ENCODE assay signal across 32 cellular contexts in the genomic region with DNA sequence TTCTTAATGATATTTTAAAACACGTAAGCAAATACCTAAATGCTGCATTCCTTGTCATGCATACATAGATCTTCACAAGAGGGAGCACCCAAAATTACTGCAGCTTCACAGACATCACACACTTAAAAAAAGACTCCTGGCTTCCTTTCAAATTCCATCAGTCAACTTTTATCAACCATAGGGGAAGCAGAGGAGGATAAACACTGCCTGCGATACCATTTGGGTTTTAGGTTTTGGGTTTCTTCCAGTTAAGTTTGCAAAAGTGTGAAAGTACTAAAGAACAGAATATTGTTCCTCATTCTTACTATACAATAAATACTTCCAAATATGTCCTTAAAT.
A peak's percentile ranks its signal among the peaks of the same experiment; 100 is the strongest.
DNase-seq lines count a peak whose midpoint lies in the region; ATAC-seq, FAIRE-seq and TF ChIP-seq lines count a peak whose summit lies in the region.
"Had no signal": no experiment of that assay in that cellular context is flagged by ENCODE, and none has a peak within 500 bp of the region (broad histone marks: within the 10 kb centered on the region; RNA-seq: fewer than 3 reads in every experiment).

No MANE protein-coding gene starts in this region.

- CTCF ChIA-PET in GM10248 (lab: Yijun Ruan, JAX) = interaction anchor here (1.1 to 2.4 kb wide), 7 partner anchors 9 to 124 kb away, joined by 3 to 8 read pairs (median 4); no protein-coding TSS in a partner anchor

- H3K27ac ChIP-seq in left ventricle myocardium inferior (replicated peaks) (peak overlapping the region; percentile 57), right cardiac atrium (ENCODE audit: low read length) (no peak overlapping the region), astrocyte (ENCODE audit: low read depth, low read length) (no peak overlapping the region), iPS-18a (ENCODE audit: low read length) (peak overlapping the region; percentile 75), thoracic aorta (peak overlapping the region in 1 of 2 donors; percentile 39)
- H3K27ac ChIP-seq: esophagus muscularis mucosa, KMS-11, psoas muscle, VCaP had no signal

- H3K4me2 ChIP-seq in astrocyte (ENCODE audit: low read length) = no peak overlapping the region
- H3K4me2 ChIP-seq: hepatocyte, KMS-11 had no signal

- H3K9me3 Mint-ChIP-seq in astrocyte (ENCODE audit: unreplicated experiment) = peaks cover 2% of the 10 kb centered on the region
- H3K9me3 Mint-ChIP-seq: activated naive CD8-positive, alpha-beta T cell treated with anti-CD3 and anti-CD28 coated beads for 36 hours; CD8-positive, alpha-beta T cell had no signal

- 31% methylated on average over 2 of the region's 2 CpGs for WGBS in right cardiac atrium

- H3K9me3 ChIP-seq in left ventricle myocardium inferior (replicated peaks) (no peaks in the 10 kb centered on the region), right cardiac atrium (ENCODE audit: control insufficient read depth, low read length) (no peaks in the 10 kb centered on the region), astrocyte (ENCODE audit: insufficient read depth, low read depth, low read length) (no peaks in the 10 kb centered on the region), iPS-18a (ENCODE audit: control insufficient read depth, low read depth, low read length) (no peaks in the 10 kb centered on the region), thoracic aorta (no peaks in the 10 kb centered on the region)
- H3K9me3 ChIP-seq: esophagus muscularis mucosa, psoas muscle, transverse colon had no signal

- H3K36me3 ChIP-seq in left ventricle myocardium inferior = no peaks in the 10 kb centered on the region
- no peaks in the 10 kb centered on the region for H3K36me3 ChIP-seq in astrocyte (ENCODE audit: insufficient read depth, low read length)
- no peaks in the 10 kb centered on the region for H3K36me3 ChIP-seq in iPS-18a (ENCODE audit: control insufficient read depth, low read depth, low read length)
- no peaks in the 10 kb centered on the region for H3K36me3 ChIP-seq in thoracic aorta
- H3K36me3 ChIP-seq: esophagus muscularis mucosa, transverse colon had no signal

- intact Hi-C loops in left ventricle myocardium inferior (cut with micrococcal nuclease) = no loop called here
- intact Hi-C loops in right cardiac atrium (cut with DNase I) = no loop called here

- no peaks in the 10 kb centered on the region for H3K27me3 Mint-ChIP-seq in astrocyte (ENCODE audit: low read depth, unreplicated experiment)

- H2AFZ ChIP-seq in astrocyte (ENCODE audit: low read depth, low read length) = no peak overlapping the region
- H2AFZ ChIP-seq: hepatocyte had no signal

- no peak for FAIRE-seq in astrocyte (lab: Jason Lieb, UNC)
- FAIRE-seq: frontal cortex, HTR-8/SVneo had no signal

- no peak overlapping the region for H3K9ac ChIP-seq in astrocyte (ENCODE audit: low read length)
- no peak overlapping the region for H3K9ac ChIP-seq in iPS-18a (ENCODE audit: low read length)
- H3K9ac ChIP-seq: KMS-11 had no signal

- no peak for TF ChIP-seq CTCF in left ventricle myocardium inferior (IDR thresholded peaks at IDR 0.05; ENCODE audit: borderline replicate concordance)
- TF ChIP-seq CTCF in astrocyte (IDR thresholded peaks at IDR 0.05; ENCODE audit: insufficient read depth, low read depth, low read length) = no peak
- no peak for TF ChIP-seq CTCF in thoracic aorta (IDR thresholded peaks at IDR 0.05)
- no peak for TF ChIP-seq CTCF in GM10248 (IDR thresholded peaks at IDR 0.05; ENCODE audit: control extremely low read depth, extremely low read depth, low read depth, missing control alignments)

- peaks cover 54% of the 10 kb centered on the region for H3K4me1 Mint-ChIP-seq in astrocyte (ENCODE audit: low read depth, unreplicated experiment)

- H3K27me3 ChIP-seq in left ventricle myocardium inferior (ENCODE audit: low read depth) (no peaks in the 10 kb centered on the region), right cardiac atrium (ENCODE audit: control insufficient read depth, insufficient read depth) (no peaks in the 10 kb centered on the region), astrocyte (ENCODE audit: insufficient read depth, low read length) (no peaks in the 10 kb centered on the region), iPS-18a (ENCODE audit: control insufficient read depth, insufficient read depth, low read length) (no peaks in the 10 kb centered on the region), thoracic aorta (replicated peaks; ENCODE audit: insufficient read depth) (no peaks in the 10 kb centered on the region)
- H3K27me3 ChIP-seq: hepatocyte, transverse colon had no signal

- H4K20me1 ChIP-seq in astrocyte (ENCODE audit: insufficient read depth, low read length) = no peaks in the 10 kb centered on the region

- H3K4me1 ChIP-seq in left ventricle myocardium inferior = peaks cover 48% of the 10 kb centered on the region
- no peaks in the 10 kb centered on the region for H3K4me1 ChIP-seq in right cardiac atrium (ENCODE audit: control insufficient read depth, insufficient read depth, low read length)
- peaks cover 14% of the 10 kb centered on the region for H3K4me1 ChIP-seq in astrocyte (ENCODE audit: insufficient read depth, low read length)
- peaks cover 63% of the 10 kb centered on the region for H3K4me1 ChIP-seq in iPS-18a (ENCODE audit: control insufficient read depth, low read depth, low read length)
- peaks cover 18 to 72% of the 10 kb centered on the region in 2 donors for H3K4me1 ChIP-seq in thoracic aorta (ENCODE audit: control insufficient read depth in 1 of 2, low read depth in 2 of 2)
- H3K4me1 ChIP-seq: psoas muscle had no signal

- DNase-seq in left ventricle myocardium inferior = no peak
- no peak for DNase-seq in right cardiac atrium
- peak; percentile 22 for DNase-seq in astrocyte (ENCODE audit: low read depth)
- no peak for DNase-seq in thoracic aorta (ENCODE audit: low spot score)
- DNase-seq in hypothalamus (lab: John Stamatoyannopoulos, UW) = no peak
- no peak for DNase-seq in GM10248 (ENCODE audit: extremely low spot score)
- DNase-seq: activated CD4-positive, alpha-beta T cell treated with anti-CD3 and anti-CD28 coated beads for 48 hours; activated effector memory CD4-positive, alpha-beta T cell treated with Interleukin-2 at 50 U/mL for 16 hours; activated naive CD8-positive, alpha-beta T cell treated with anti-CD3 and anti-CD28 coated beads for 36 hours; aorta; caudate nucleus; CD8-positive, alpha-beta T cell; EL; mesendoderm; MM.1S; NCI-H1930; NCI-H526; nucleus accumbens; psoas muscle; SHP77; stimulated activated CD4-positive, alpha-beta T cell treated with anti-CD3 and anti-CD28 coated beads, Interleukin-15, amount 100 ng/mL, for 24 hours; stimulated activated CD4-positive, alpha-beta T cell treated with anti-CD3 and anti-CD28 coated beads, Interleukin-4, amount 100 ng/mL, for 4 hours; transverse colon had no signal

- H3K4me3 Mint-ChIP-seq in astrocyte (ENCODE audit: unreplicated experiment) = peak overlapping the region; percentile 18
- H3K4me3 Mint-ChIP-seq: activated naive CD8-positive, alpha-beta T cell treated with anti-CD3 and anti-CD28 coated beads for 36 hours; B cell; CD8-positive, alpha-beta T cell had no signal

- POLR2A ChIA-PET in GM10248 (lab: Yijun Ruan, JAX) = no interaction called here

- no peaks in the 10 kb centered on the region for H3K79me2 ChIP-seq in astrocyte (ENCODE audit: insufficient read depth, low read length)

- H3K27ac Mint-ChIP-seq in astrocyte (ENCODE audit: unreplicated experiment) = no peak overlapping the region
- H3K27ac Mint-ChIP-seq: activated naive CD8-positive, alpha-beta T cell treated with anti-CD3 and anti-CD28 coated beads for 36 hours; B cell; CD8-positive, alpha-beta T cell had no signal

- peaks cover 3% of the 10 kb centered on the region for H3K36me3 Mint-ChIP-seq in astrocyte (ENCODE audit: low read depth, unreplicated experiment)
- H3K36me3 Mint-ChIP-seq: activated naive CD8-positive, alpha-beta T cell treated with anti-CD3 and anti-CD28 coated beads for 36 hours; CD8-positive, alpha-beta T cell had no signal

- ATAC-seq in right cardiac atrium (no peak), thoracic aorta (ENCODE audit: insufficient number of reproducible peaks, low FRiP score, low read depth) (no peak), HG02610 (IDR thresholded peaks at IDR 0.05; ENCODE audit: unreplicated experiment) (no peak)
- ATAC-seq: CD8-positive, alpha-beta T cell; psoas muscle had no signal

- H3K4me3 ChIP-seq in left ventricle myocardium inferior (no peak overlapping the region), right cardiac atrium (ENCODE audit: low read length) (no peak overlapping the region), astrocyte (ENCODE audit: insufficient read depth, low read depth, low read length) (no peak overlapping the region), iPS-18a (ENCODE audit: low read length) (peak overlapping the region; percentile 20), thoracic aorta (peak overlapping the region; percentile 22)
- H3K4me3 ChIP-seq: esophagus muscularis mucosa, hepatocyte, psoas muscle, transverse colon had no signal

Comparison
In these comparisons a context has a peak if more than half of its experiments do, and no peak if none do; other contexts are left out.
1. H3K27ac ChIP-seq: peak in left ventricle myocardium inferior (single experiment) and iPS-18a (single experiment); none in right cardiac atrium (single experiment) and astrocyte (single experiment).
2. H3K4me3 ChIP-seq: peak in iPS-18a (single experiment) and thoracic aorta (single experiment); none in left ventricle myocardium inferior (single experiment), right cardiac atrium (single experiment) and astrocyte (single experiment).